ENCODE assay signal across 10 cellular contexts in genomic region chr20:38023181-38024085, GRCh38. TPM values are rescaled to one million over a fixed set of nuclear protein-coding genes. Genes with fewer than 3 reads are reported as not detected.
A peak's percentile ranks its signal among the peaks of the same experiment; 100 is the strongest.
DNase-seq lines count a peak whose midpoint lies in the region; ATAC-seq and TF ChIP-seq lines count a peak whose summit lies in the region.
"Had no signal": no experiment of that assay in that cellular context is flagged by ENCODE, and none has a peak within 500 bp of the region (broad histone marks: within the 10 kb centered on the region; RNA-seq: fewer than 3 reads in every experiment).

No MANE protein-coding gene starts in this region.

- peak; percentile 71 for DNase-seq in AG10803 (ENCODE audit: low read depth)
- no peak for DNase-seq in left lung
- no peak for DNase-seq in NCI-H1048 (lab: John Stamatoyannopoulos, UW)
- DNase-seq in RWPE1 (ENCODE audit: low spot score): no peak
- DNase-seq in activated CD4-positive, alpha-beta T cell treated with anti-CD3 and anti-CD28 coated beads for 48 hours: no peak
- DNase-seq: activated CD4-positive, alpha-beta T cell treated with anti-CD3 and anti-CD28 coated beads, Interleukin-2, amount 50 U/mL, for 48 hours; aorta had no signal

- peaks cover 12 to 26% of the 10 kb centered on the region in 2 donors for H3K4me1 ChIP-seq in left lung

- H3K36me3 ChIP-seq in left lung: peaks cover 0 to 6% of the 10 kb centered on the region in 2 donors

- ATAC-seq in HG03108 (IDR thresholded peaks at IDR 0.05; ENCODE audit: unreplicated experiment) (peak; percentile 58), left lung (peak; percentile 45), GM18858 (IDR thresholded peaks at IDR 0.05; ENCODE audit: unreplicated experiment) (no peak)

- H3K4me3 ChIP-seq in AG10803 (ENCODE audit: low read length) (no peak overlapping the region), left lung (no peak overlapping the region)

- H3K9me3 ChIP-seq in left lung: peaks cover 0 to 7% of the 10 kb centered on the region in 2 donors

- peak overlapping the region; percentile 61 for H3K27ac ChIP-seq in VCaP
- peak overlapping the region in 1 of 2 donors; percentile 57 for H3K27ac ChIP-seq in left lung
- no peak overlapping the region for H3K27ac ChIP-seq in RWPE1

- POLR2A ChIA-PET in RWPE1 (lab: Yijun Ruan, JAX; ENCODE audit: low non-redundant PET): no interaction called here

- intact Hi-C loops in left lung (cut with DNase I): no loop called here

- H3K27me3 ChIP-seq in left lung: no peaks in the 10 kb centered on the region

- CTCF ChIA-PET in RWPE1 (lab: Yijun Ruan, JAX): no interaction called here

- no peak for TF ChIP-seq CTCF in AG10803 (conservative IDR thresholded peaks at IDR 0.05; ENCODE audit: low read length)
- no peak for TF ChIP-seq CTCF in VCaP (conservative IDR thresholded peaks at IDR 0.05)
- TF ChIP-seq CTCF in left lung (IDR thresholded peaks at IDR 0.05): no peak
- TF ChIP-seq CTCF in RWPE1 (conservative IDR thresholded peaks at IDR 0.05; ENCODE audit: low read depth): no peak

RNA-seq across cellular contexts. Expression of gene TTI1, which starts 9.8 kb away (rescaled TPM):
- 10 to 100 TPM; 16.9 to 19.4 TPM for total RNA-seq in left lung

RNA-seq across cellular contexts. Expression of gene RPRD1B, which starts 10.1 kb away (rescaled TPM):
- 10 to 100 TPM; 25.7 to 28.1 TPM for total RNA-seq in left lung
